8 cellular contexts compared by ENCODE assay signal in the genomic region with DNA sequence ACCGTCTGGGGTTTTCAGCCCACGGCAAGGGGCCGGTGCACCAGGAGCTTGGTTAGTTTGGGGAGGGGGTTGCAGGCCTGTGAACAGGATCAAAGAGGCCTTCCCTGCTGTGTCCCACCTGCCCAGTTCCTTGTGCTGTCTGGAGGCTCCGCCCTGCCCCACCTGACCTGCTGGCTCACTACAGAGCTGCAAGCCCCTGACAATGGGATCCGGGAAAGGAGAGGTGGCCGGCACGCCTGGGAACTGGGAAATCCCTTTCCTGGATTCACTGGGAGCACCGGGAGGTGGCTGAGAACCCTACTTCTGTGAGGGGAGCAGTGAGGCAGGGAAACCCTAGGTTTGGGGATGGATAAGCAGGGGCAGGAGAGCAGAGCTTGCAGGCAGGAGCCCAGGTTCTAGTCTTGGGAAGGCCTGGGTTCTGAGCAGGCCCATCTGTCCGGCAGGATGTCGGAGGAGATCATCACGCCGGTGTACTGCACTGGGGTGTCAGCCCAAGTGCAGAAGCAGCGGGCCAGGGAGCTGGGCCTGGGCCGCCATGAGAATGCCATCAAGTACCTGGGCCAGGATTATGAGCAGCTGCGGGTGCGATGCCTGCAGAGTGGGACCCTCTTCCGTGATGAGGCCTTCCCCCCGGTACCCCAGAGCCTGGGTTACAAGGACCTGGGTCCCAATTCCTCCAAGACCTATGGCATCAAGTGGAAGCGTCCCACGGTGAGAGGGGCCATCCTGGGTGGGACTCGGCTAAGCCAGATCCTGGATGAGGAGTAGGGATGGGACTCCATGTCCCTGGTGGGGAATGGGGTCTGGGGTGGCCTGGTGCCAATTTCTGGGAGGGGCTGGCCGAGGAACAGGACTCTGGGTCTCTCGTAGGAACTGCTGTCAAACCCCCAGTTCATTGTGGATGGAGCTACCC. TPM values are rescaled to one million over a fixed set of nuclear protein-coding genes. Genes with fewer than 3 reads are reported as not detected.
DNase-seq lines count a peak whose midpoint lies in the region; ATAC-seq, FAIRE-seq and TF ChIP-seq lines count a peak whose summit lies in the region.

No MANE protein-coding gene starts in this region.

- H3K18ac ChIP-seq in H1 (ENCODE audit: extremely low read depth, low read length) = peak overlapping the region; percentile 96

- peak overlapping the region; percentile 55 for H3K56ac ChIP-seq in H1 (replicated peaks; ENCODE audit: insufficient read length, low read depth, low read length)

- H3K36me3 ChIP-seq in SJSA1 (peaks cover 57% of the 10 kb centered on the region), H1 (ENCODE audit: control insufficient read depth in 2 of 4, insufficient read depth in 4 of 4, low read length in 3 of 4) (peaks cover 6 to 18% (median 7%) of the 10 kb centered on the region in 4 experiments; a peak in 5 of 8 replicates), mucosa of descending colon (ENCODE audit: low read depth) (peaks cover 3% of the 10 kb centered on the region)

- no peak overlapping the region for H2BK20ac ChIP-seq in H1 (ENCODE audit: low read length)

- TF ChIP-seq CTCF in AG04450 (IDR thresholded peaks at IDR 0.05; ENCODE audit: low read depth, low read length) = no peak
- no peak for TF ChIP-seq CTCF in H1 (IDR thresholded peaks at IDR 0.05; ENCODE audit: control extremely low read depth in 1 of 3, insufficient read depth in 1 of 3, low read depth in 1 of 3, low read length in 3 of 3)
- no peak for TF ChIP-seq CTCF in mucosa of descending colon (IDR thresholded peaks at IDR 0.05)

- 31% methylated on average over 23 of the region's 23 CpGs; no CpG with 5 or more reads in 1 of the 2 experiments for WGBS in H1 (ENCODE audit: extremely low coverage in 1 of 2, insufficient coverage in 1 of 2, insufficient read length in 1 of 2, insufficient replicate concordance in 2 of 2, low coverage in 1 of 2, low lambda C conversion rate in 2 of 2, missing lambda C conversion rate in 1 of 2), 2 experiments

- DNase-seq in AG04450 (ENCODE audit: low read depth, low spot score) (no peak), SJSA1 (ENCODE audit: low read depth in 1 of 2, low spot score in 2 of 2) (peak; percentile 54 to 65), H1 (ENCODE audit: low read depth in 1 of 2, low spot score in 2 of 2) (no peak), mucosa of descending colon (peak; percentile 70 to 82 (median 78)), SKM-1 treated with dmso at 0.1 percent for 144 hours (lab: John Stamatoyannopoulos, UW; ENCODE audit: unreplicated experiment) (no peak)

- H4K20me1 ChIP-seq in H1 (replicated peaks in 1 of 2; ENCODE audit: control insufficient read depth in 1 of 2, insufficient read depth in 2 of 2, low read length in 2 of 2) = peaks cover 0 to 5% of the 10 kb centered on the region in 2 experiments

- H3K23ac ChIP-seq in H1 (ENCODE audit: insufficient read length) = no peak overlapping the region

- peak overlapping the region; percentile 91 for H2BK5ac ChIP-seq in H1 (ENCODE audit: low read depth, low read length)

- peaks cover 22% of the 10 kb centered on the region for H3K4me1 ChIP-seq in SJSA1 (replicated peaks)
- H3K4me1 ChIP-seq in H1 (replicated peaks in 1 of 4; ENCODE audit: control insufficient read depth in 3 of 4, insufficient read depth in 4 of 4, low read length in 3 of 4) = peaks cover 7 to 38% (median 26%) of the 10 kb centered on the region in 4 experiments
- H3K4me1 ChIP-seq in mucosa of descending colon (ENCODE audit: low read depth) = peaks cover 17% of the 10 kb centered on the region

- POLR2A ChIA-PET in AG04450 (lab: Yijun Ruan, JAX) (interaction anchor here (0.6 to 2.3 kb wide), 4 partner anchors 18 to 79 kb away, joined by 4 to 10 read pairs (median 5); a partner anchor contains a TSS), H1 (lab: Charles Lee; ENCODE audit: partially characterized antibody) (interaction anchor here (0.6 to 4.9 kb wide), 29 partner anchors 10 to 326 kb away, joined by 3 to 35 read pairs (median 3); a partner anchor contains a TSS)

- no peak overlapping the region for H3K14ac ChIP-seq in H1 (ENCODE audit: insufficient read length)

- peak; percentile 24 for ATAC-seq in GM21529 (IDR thresholded peaks at IDR 0.05; ENCODE audit: unreplicated experiment)
- peak; percentile 63 for ATAC-seq in mucosa of descending colon
- ATAC-seq in GM18502 (IDR thresholded peaks at IDR 0.05; ENCODE audit: poor library complexity, unreplicated experiment) = no peak
- no peak for ATAC-seq in HG03108 (IDR thresholded peaks at IDR 0.05; ENCODE audit: unreplicated experiment)

- TF ChIP-seq POLR2A in H1 (IDR thresholded peaks at IDR 0.05; ENCODE audit: control extremely low read depth in 1 of 2, low read depth in 2 of 2, low read length in 2 of 2) = peak in 1 of 2 experiments; percentile 60; a peak in 2 of 3 replicates

- H2BK120ac ChIP-seq in H1 (replicated peaks; ENCODE audit: low read depth, low read length) = peak overlapping the region; percentile 35

- H3K79me2 ChIP-seq in H1 (ENCODE audit: control insufficient read depth in 1 of 2, insufficient read depth in 2 of 2, low read length in 2 of 2) = peaks cover 0 to 13% of the 10 kb centered on the region in 2 experiments; a peak in 2 of 4 replicates

- peak overlapping the region; percentile 84 for H4K8ac ChIP-seq in H1 (ENCODE audit: extremely low read depth, insufficient read depth, low read length)

- peaks cover 10% of the 10 kb centered on the region; the same call in 1 of the 2 replicates for H3K79me1 ChIP-seq in H1 (ENCODE audit: low read depth, low read length)

- H3K27ac ChIP-seq in AG04450 (ENCODE audit: low read depth, low read length) (no peak overlapping the region), SJSA1 (peak overlapping the region; percentile 57), H1 (ENCODE audit: low read depth, low read length) (peak overlapping the region; percentile 64; the same call in 1 of the 2 replicates)

- no peak overlapping the region for H3K4ac ChIP-seq in H1 (replicated peaks; ENCODE audit: insufficient read length, low read depth, low read length)

- no peak for TF ChIP-seq EP300 in H1 (IDR thresholded peaks at IDR 0.05; ENCODE audit: borderline replicate concordance in 1 of 2, low read depth in 2 of 2, low read length in 2 of 2)

- CTCF ChIA-PET in AG04450 (lab: Charles Lee) (interaction anchor here (0.5 to 1.4 kb wide), 9 partner anchors 8 to 149 kb away, joined by 3 to 10 read pairs (median 3); a partner anchor contains a TSS), H1 (lab: Charles Lee; ENCODE audit: partially characterized antibody) (interaction anchor here (0.8 to 7.3 kb wide), 18 partner anchors 10 to 132 kb away, joined by 3 to 47 read pairs (median 4); a partner anchor contains a TSS)

- H2AK5ac ChIP-seq in H1 (ENCODE audit: low read depth, low read length) = no peak overlapping the region; the same call in 1 of the 2 replicates

- H3K23me2 ChIP-seq in H1 (ENCODE audit: low read depth, low read length) = peaks cover 10% of the 10 kb centered on the region

- peak overlapping the region; percentile 59 for H4K91ac ChIP-seq in H1 (replicated peaks; ENCODE audit: insufficient read length, low read length)

- H2BK12ac ChIP-seq in H1 (ENCODE audit: low read depth, low read length) = peak overlapping the region; percentile 43; the same call in 1 of the 2 replicates

- no peak for FAIRE-seq in H1 (lab: Jason Lieb, UNC)

- H2BK15ac ChIP-seq in H1 (ENCODE audit: low read length) = peak overlapping the region; percentile 40; the same call in 1 of the 2 replicates

- H3K9me3 ChIP-seq in AG04450 (ENCODE audit: control insufficient read depth, insufficient read depth, low read length) (peaks cover 5% of the 10 kb centered on the region; the same call in 1 of the 2 replicates), SJSA1 (replicated peaks) (no peaks in the 10 kb centered on the region; the same call in 1 of the 2 replicates), H1 (ENCODE audit: insufficient read depth in 2 of 2, low read depth in 1 of 2, low read length in 1 of 2) (no peaks in the 10 kb centered on the region), mucosa of descending colon (no peaks in the 10 kb centered on the region)

- H3K27me3 ChIP-seq in AG04450 (ENCODE audit: control insufficient read depth, insufficient read depth, low read length) = no peaks in the 10 kb centered on the region
- no peaks in the 10 kb centered on the region for H3K27me3 ChIP-seq in SJSA1 (replicated peaks)
- no peaks in the 10 kb centered on the region for H3K27me3 ChIP-seq in H1 (replicated peaks in 1 of 4; ENCODE audit: control insufficient read depth in 3 of 4, extremely low read depth in 1 of 4, insufficient read depth in 3 of 4, low read length in 3 of 4)

- peak overlapping the region; percentile 72 to 92 for H3K4me2 ChIP-seq in H1 (ENCODE audit: insufficient read depth in 1 of 2, low read depth in 2 of 2, low read length in 2 of 2)

- TF ChIP-seq RAD21 in H1 (IDR thresholded peaks at IDR 0.05 in 1 of 2, conservative IDR thresholded peaks at IDR 0.05 in 1 of 2; ENCODE audit: low read depth in 2 of 2, low read length in 2 of 2) = no peak

- peak overlapping the region; percentile 80 for H4K5ac ChIP-seq in H1 (ENCODE audit: insufficient read length, low read depth, low read length)

- intact Hi-C loops in mucosa of descending colon (cut with DNase I, micrococcal nuclease) = no loop called here

- H3K4me3 ChIP-seq in AG04450 (ENCODE audit: low read depth, low read length) (peak overlapping the region; percentile 88), SJSA1 (peak overlapping the region; percentile 94), H1 (ENCODE audit: extremely low read depth in 1 of 4, insufficient read depth in 2 of 4, low read depth in 3 of 4, low read length in 4 of 4) (peak overlapping the region; percentile 65 to 82 (median 74)), mucosa of descending colon (peak overlapping the region; percentile 86)

- peak overlapping the region in 3 of 4 experiments; percentile 15 to 68 (median 57); a peak in 5 of 7 replicates for H3K9ac ChIP-seq in H1 (replicated peaks in 1 of 4; ENCODE audit: extremely low read depth in 1 of 4, low read depth in 3 of 4, low read length in 3 of 4)

- no peak overlapping the region for H2AFZ ChIP-seq in H1 (ENCODE audit: low read length)

RNA-seq across cellular contexts. Expression of a gene that starts 0.8 kb away (rescaled TPM):
- polyA plus RNA-seq in AG04450 (2011; rRNA removed) (84.1 and 123 TPM in 2 replicates), H1 (2011; rRNA removed) (233 and 337 TPM in 2 replicates)
- 105 and 131 TPM in 2 replicates for polyA minus RNA-seq in AG04450 (2011; rRNA and poly(A)+ RNA removed)
- 120 and 177 TPM in 2 replicates for total RNA-seq in SJSA1 (2014; rRNA removed; shearing (Covaris generic))
- total RNA-seq in H1 (2021; fragmentation: NEBNext Ultra II Directional; extraction: Animal tissue kit (Norgen Biotek cat#: 25700)) = 194 and 200 TPM in 2 replicates
- 139 TPM for polyA plus RNA-seq in H1 (2011; cell fraction: cytosol; rRNA removed)
- polyA plus RNA-seq in H1 (2011; cell fraction: nucleus; rRNA removed) = 393 TPM
- 100.0 to 149 TPM (median 144 TPM) in 4 replicates for polyA plus RNA-seq in H1 (2012, experiment 1 of 2)
- 187 TPM for polyA plus RNA-seq in H1 (2012, experiment 2 of 2)
- 112 TPM for polyA plus RNA-seq in H1 (2013, experiment 1 of 2)
- polyA plus RNA-seq in H1 (2013, experiment 2 of 2) = 99.2 TPM
- 147 and 176 TPM in 2 replicates for polyA minus RNA-seq in H1 (2011; rRNA and poly(A)+ RNA removed)
- 96.6 TPM for polyA minus RNA-seq in H1 (2011; cell fraction: cytosol; rRNA and poly(A)+ RNA removed)
- 108 TPM for polyA minus RNA-seq in H1 (2011; cell fraction: nucleus; rRNA and poly(A)+ RNA removed)
- total RNA-seq in mucosa of descending colon = 100 to 1,000 TPM; 211 to 389 (median 271) TPM

RNA-seq across cellular contexts. Expression of a gene that starts 12.5 kb away (rescaled TPM):
- polyA plus RNA-seq in AG04450 (2011; rRNA removed) = not detected in 2 replicates
- polyA minus RNA-seq in AG04450 (2011; rRNA and poly(A)+ RNA removed) = not detected in 2 replicates
- not detected in 2 replicates for total RNA-seq in SJSA1 (2014; rRNA removed; shearing (Covaris generic))
- not detected in 2 replicates for total RNA-seq in H1 (2021; fragmentation: NEBNext Ultra II Directional; extraction: Animal tissue kit (Norgen Biotek cat#: 25700))
- 0.15 and 0.31 TPM in 2 replicates for polyA plus RNA-seq in H1 (2011; rRNA removed)
- 0.16 TPM for polyA plus RNA-seq in H1 (2011; cell fraction: cytosol; rRNA removed)
- polyA plus RNA-seq in H1 (2011; cell fraction: nucleus; rRNA removed) = 0.16 TPM
- polyA plus RNA-seq in H1 (2012, experiment 1 of 2) = 0.29 TPM in 1 of 4 replicates, not detected in the others
- polyA plus RNA-seq in H1 (2012, experiment 2 of 2) = not detected
- 0.10 TPM for polyA plus RNA-seq in H1 (2013, experiment 1 of 2)
- 0.17 TPM for polyA plus RNA-seq in H1 (2013, experiment 2 of 2)
- polyA minus RNA-seq in H1 (2011; rRNA and poly(A)+ RNA removed) = not detected in 2 replicates
- not detected for polyA minus RNA-seq in H1 (2011; cell fraction: cytosol; rRNA and poly(A)+ RNA removed)
- polyA minus RNA-seq in H1 (2011; cell fraction: nucleus; rRNA and poly(A)+ RNA removed) = not detected
- not detected for total RNA-seq in mucosa of descending colon

RNA-seq across cellular contexts. Expression of a gene that starts 48.2 kb away (rescaled TPM):
- polyA plus RNA-seq in AG04450 (2011; rRNA removed) = 18.7 and 27.7 TPM in 2 replicates
- polyA minus RNA-seq in AG04450 (2011; rRNA and poly(A)+ RNA removed) = 37.7 and 51.5 TPM in 2 replicates
- 15.6 and 20.2 TPM in 2 replicates for total RNA-seq in SJSA1 (2014; rRNA removed; shearing (Covaris generic))
- total RNA-seq in H1 (2021; fragmentation: NEBNext Ultra II Directional; extraction: Animal tissue kit (Norgen Biotek cat#: 25700)) = 29.4 and 34.0 TPM in 2 replicates
- polyA plus RNA-seq in H1 (2011; rRNA removed) = 27.8 and 37.5 TPM in 2 replicates
- 11.3 TPM for polyA plus RNA-seq in H1 (2011; cell fraction: cytosol; rRNA removed)
- 58.4 TPM for polyA plus RNA-seq in H1 (2011; cell fraction: nucleus; rRNA removed)
- polyA plus RNA-seq in H1 (2012, experiment 1 of 2) = 22.3 to 33.8 TPM (median 27.7 TPM) in 4 replicates
- polyA plus RNA-seq in H1 (2012, experiment 2 of 2) = 22.8 TPM
- 35.6 TPM for polyA plus RNA-seq in H1 (2013, experiment 1 of 2)
- polyA plus RNA-seq in H1 (2013, experiment 2 of 2) = 34.9 TPM
- 62.1 and 66.3 TPM in 2 replicates for polyA minus RNA-seq in H1 (2011; rRNA and poly(A)+ RNA removed)
- 13.3 TPM for polyA minus RNA-seq in H1 (2011; cell fraction: cytosol; rRNA and poly(A)+ RNA removed)
- polyA minus RNA-seq in H1 (2011; cell fraction: nucleus; rRNA and poly(A)+ RNA removed) = 22.0 TPM
- 10 to 100 TPM; 59.7 to 62.2 (median 60.3) TPM for total RNA-seq in mucosa of descending colon

Comparison
In these comparisons a context has a peak if more than half of its experiments do, and no peak if none do; other contexts are left out.
1. DNase-seq: peak in SJSA1 (2 of 2) and mucosa of descending colon (3 of 3); none in AG04450 (single experiment), H1 (0 of 2) and SKM-1 treated with dmso at 0.1 percent for 144 hours (single experiment).
2. ATAC-seq: peak in GM21529 (single experiment) and mucosa of descending colon (single experiment); none in GM18502 (single experiment) and HG03108 (single experiment).
3. Peak in every context shown above with its lines, with median percentiles within 50 percentile points of each other: H3K4me3 ChIP-seq.